1 cellular context compared by ENCODE assay signal in the genomic region with DNA sequence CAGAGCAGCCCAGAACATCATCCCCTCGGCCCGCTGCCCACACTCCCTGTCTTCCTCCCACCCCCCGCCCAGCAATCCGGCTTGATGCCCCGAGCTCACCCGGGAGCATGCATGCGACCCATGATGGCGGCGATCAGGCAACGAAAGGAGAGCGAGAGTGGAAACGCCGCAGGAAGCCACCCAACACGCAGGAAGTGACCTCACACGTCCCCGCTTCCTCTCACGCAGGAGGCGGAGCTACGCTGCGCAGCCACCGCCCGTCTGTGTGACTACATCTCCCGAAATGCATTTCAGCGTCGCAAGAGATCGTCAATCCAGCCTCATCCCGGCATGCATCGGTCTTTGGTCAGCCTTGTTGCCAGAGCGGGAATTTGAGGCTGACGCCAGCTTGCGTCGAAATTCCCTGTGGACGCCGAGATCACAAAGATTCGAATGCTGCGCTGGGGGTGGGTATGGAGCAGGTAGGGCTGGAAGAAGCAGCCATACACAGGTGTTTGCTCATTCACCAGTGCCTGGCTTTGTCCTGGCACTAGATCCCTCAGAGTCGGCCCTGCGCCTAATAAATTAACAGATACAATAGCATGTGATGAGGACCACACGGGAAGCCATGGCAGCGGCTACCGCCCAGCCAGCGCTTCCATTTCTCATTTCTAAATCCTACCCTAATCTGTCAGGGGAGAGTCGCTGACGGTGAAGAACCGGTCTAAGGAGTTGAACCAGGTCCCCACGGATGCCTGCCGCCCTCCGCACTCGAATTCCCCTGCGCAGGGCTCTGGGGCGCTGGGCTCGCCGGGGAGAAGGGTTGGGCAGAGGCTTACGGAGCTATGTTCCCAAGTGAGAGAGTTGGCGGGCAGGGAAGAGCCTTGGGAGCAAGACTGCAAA.
A peak's percentile ranks its signal among the peaks of the same experiment; 100 is the strongest.
TF ChIP-seq lines count a peak whose summit lies in the region.

A gene (minus strand): TSS at position 148 of the 882 bp plus-strand sequence. CDS start 26 bp downstream, at position 122.

TF ChIP-seq in HepG2, 621 proteins besides CTCF, POLR2A, EP300 and RAD21 (continued from another document and continues in another):
- TF ChIP-seq, protein P1, sequence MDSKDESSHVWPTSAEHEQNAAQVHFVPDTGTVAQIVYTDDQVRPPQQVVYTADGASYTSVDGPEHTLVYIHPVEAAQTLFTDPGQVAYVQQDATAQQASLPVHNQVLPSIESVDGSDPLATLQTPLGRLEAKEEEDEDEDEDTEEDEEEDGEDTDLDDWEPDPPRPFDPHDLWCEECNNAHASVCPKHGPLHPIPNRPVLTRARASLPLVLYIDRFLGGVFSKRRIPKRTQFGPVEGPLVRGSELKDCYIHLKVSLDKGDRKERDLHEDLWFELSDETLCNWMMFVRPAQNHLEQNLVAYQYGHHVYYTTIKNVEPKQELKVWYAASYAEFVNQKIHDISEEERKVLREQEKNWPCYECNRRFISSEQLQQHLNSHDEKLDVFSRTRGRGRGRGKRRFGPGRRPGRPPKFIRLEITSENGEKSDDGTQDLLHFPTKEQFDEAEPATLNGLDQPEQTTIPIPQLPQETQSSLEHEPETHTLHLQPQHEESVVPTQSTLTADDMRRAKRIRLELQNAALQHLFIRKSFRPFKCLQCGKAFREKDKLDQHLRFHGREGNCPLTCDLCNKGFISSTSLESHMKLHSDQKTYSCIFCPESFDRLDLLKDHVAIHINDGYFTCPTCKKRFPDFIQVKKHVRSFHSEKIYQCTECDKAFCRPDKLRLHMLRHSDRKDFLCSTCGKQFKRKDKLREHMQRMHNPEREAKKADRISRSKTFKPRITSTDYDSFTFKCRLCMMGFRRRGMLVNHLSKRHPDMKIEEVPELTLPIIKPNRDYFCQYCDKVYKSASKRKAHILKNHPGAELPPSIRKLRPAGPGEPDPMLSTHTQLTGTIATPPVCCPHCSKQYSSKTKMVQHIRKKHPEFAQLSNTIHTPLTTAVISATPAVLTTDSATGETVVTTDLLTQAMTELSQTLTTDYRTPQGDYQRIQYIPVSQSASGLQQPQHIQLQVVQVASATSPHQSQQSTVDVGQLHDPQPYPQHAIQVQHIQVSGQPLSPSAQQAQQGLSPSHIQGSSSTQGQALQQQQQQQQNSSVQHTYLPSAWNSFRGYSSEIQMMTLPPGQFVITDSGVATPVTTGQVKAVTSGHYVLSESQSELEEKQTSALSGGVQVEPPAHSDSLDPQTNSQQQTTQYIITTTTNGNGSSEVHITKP (CRISPR knock-in tag; IDR thresholded peaks at IDR 0.05; ENCODE audit: low read depth): no peak
- no peak for TF ChIP-seq ISL2 (CRISPR knock-in tag; IDR thresholded peaks at IDR 0.05)
- TF ChIP-seq HMG20A (CRISPR knock-in tag; IDR thresholded peaks at IDR 0.05; ENCODE audit: borderline replicate concordance): no peak
- no peak for TF ChIP-seq ZNF615 (CRISPR knock-in tag; IDR thresholded peaks at IDR 0.05; ENCODE audit: borderline replicate concordance)
- TF ChIP-seq, protein P2, sequence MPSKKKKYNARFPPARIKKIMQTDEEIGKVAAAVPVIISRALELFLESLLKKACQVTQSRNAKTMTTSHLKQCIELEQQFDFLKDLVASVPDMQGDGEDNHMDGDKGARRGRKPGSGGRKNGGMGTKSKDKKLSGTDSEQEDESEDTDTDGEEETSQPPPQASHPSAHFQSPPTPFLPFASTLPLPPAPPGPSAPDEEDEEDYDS (CRISPR knock-in tag; IDR thresholded peaks at IDR 0.05): peak; percentile 85
- TF ChIP-seq ATM (IDR thresholded peaks at IDR 0.05; ENCODE audit: borderline replicate concordance): no peak
- TF ChIP-seq, protein P3, sequence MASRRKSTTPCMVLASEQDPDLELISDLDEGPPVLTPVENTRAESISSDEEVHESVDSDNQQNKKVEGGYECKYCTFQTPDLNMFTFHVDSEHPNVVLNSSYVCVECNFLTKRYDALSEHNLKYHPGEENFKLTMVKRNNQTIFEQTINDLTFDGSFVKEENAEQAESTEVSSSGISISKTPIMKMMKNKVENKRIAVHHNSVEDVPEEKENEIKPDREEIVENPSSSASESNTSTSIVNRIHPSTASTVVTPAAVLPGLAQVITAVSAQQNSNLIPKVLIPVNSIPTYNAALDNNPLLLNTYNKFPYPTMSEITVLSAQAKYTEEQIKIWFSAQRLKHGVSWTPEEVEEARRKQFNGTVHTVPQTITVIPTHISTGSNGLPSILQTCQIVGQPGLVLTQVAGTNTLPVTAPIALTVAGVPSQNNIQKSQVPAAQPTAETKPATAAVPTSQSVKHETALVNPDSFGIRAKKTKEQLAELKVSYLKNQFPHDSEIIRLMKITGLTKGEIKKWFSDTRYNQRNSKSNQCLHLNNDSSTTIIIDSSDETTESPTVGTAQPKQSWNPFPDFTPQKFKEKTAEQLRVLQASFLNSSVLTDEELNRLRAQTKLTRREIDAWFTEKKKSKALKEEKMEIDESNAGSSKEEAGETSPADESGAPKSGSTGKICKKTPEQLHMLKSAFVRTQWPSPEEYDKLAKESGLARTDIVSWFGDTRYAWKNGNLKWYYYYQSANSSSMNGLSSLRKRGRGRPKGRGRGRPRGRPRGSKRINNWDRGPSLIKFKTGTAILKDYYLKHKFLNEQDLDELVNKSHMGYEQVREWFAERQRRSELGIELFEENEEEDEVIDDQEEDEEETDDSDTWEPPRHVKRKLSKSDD (CRISPR knock-in tag; IDR thresholded peaks at IDR 0.05; ENCODE audit: low read depth): peak; percentile 89
- TF ChIP-seq, protein P4, sequence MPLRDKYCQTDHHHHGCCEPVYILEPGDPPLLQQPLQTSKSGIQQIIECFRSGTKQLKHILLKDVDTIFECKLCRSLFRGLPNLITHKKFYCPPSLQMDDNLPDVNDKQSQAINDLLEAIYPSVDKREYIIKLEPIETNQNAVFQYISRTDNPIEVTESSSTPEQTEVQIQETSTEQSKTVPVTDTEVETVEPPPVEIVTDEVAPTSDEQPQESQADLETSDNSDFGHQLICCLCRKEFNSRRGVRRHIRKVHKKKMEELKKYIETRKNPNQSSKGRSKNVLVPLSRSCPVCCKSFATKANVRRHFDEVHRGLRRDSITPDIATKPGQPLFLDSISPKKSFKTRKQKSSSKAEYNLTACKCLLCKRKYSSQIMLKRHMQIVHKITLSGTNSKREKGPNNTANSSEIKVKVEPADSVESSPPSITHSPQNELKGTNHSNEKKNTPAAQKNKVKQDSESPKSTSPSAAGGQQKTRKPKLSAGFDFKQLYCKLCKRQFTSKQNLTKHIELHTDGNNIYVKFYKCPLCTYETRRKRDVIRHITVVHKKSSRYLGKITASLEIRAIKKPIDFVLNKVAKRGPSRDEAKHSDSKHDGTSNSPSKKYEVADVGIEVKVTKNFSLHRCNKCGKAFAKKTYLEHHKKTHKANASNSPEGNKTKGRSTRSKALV (CRISPR knock-in tag; IDR thresholded peaks at IDR 0.05): 0 out of 2 replicates have a peak, but pooled peaks have one; percentile 57
- TF ChIP-seq ZNF749 (CRISPR knock-in tag; IDR thresholded peaks at IDR 0.05; ENCODE audit: borderline replicate concordance): peak; percentile 38; the same call in 1 of the 2 replicates
- no peak for TF ChIP-seq PLRG1 (conservative IDR thresholded peaks at IDR 0.05)
- no peak for TF ChIP-seq ARNT (IDR thresholded peaks at IDR 0.05)
- peak; percentile 76; the same call in 1 of the 2 replicates for TF ChIP-seq ZNF124 (CRISPR knock-in tag; IDR thresholded peaks at IDR 0.05)
- TF ChIP-seq ZBTB1 (CRISPR knock-in tag; IDR thresholded peaks at IDR 0.05; ENCODE audit: borderline replicate concordance): no peak
- peak; percentile 71; the same call in 1 of the 2 replicates for TF ChIP-seq ZNF138 (CRISPR knock-in tag; IDR thresholded peaks at IDR 0.05; ENCODE audit: low read depth)
- TF ChIP-seq HNRNPH1 (optimal IDR thresholded peaks at IDR 0.05; ENCODE audit: low read depth, low read length): no peak
- TF ChIP-seq, protein P5, sequence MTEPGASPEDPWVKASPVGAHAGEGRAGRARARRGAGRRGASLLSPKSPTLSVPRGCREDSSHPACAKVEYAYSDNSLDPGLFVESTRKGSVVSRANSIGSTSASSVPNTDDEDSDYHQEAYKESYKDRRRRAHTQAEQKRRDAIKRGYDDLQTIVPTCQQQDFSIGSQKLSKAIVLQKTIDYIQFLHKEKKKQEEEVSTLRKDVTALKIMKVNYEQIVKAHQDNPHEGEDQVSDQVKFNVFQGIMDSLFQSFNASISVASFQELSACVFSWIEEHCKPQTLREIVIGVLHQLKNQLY (CRISPR knock-in tag; IDR thresholded peaks at IDR 0.05): no peak; the same call in 1 of the 2 replicates
- no peak; the same call in 1 of the 2 replicates for TF ChIP-seq KMT2A (CRISPR knock-in tag; IDR thresholded peaks at IDR 0.05)
- TF ChIP-seq TARDBP (CRISPR knock-in tag; IDR thresholded peaks at IDR 0.05): peak; percentile 95
- no peak for TF ChIP-seq ZFP36 (IDR thresholded peaks at IDR 0.05; ENCODE audit: borderline replicate concordance, low read depth, low read length, partially characterized antibody)
- TF ChIP-seq PAWR (CRISPR knock-in tag; IDR thresholded peaks at IDR 0.05; ENCODE audit: borderline replicate concordance): no peak
- no peak for TF ChIP-seq ZNF567 (CRISPR knock-in tag; IDR thresholded peaks at IDR 0.05; ENCODE audit: borderline replicate concordance)
- TF ChIP-seq, protein P6, sequence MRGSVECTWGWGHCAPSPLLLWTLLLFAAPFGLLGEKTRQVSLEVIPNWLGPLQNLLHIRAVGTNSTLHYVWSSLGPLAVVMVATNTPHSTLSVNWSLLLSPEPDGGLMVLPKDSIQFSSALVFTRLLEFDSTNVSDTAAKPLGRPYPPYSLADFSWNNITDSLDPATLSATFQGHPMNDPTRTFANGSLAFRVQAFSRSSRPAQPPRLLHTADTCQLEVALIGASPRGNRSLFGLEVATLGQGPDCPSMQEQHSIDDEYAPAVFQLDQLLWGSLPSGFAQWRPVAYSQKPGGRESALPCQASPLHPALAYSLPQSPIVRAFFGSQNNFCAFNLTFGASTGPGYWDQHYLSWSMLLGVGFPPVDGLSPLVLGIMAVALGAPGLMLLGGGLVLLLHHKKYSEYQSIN (CRISPR knock-in tag; IDR thresholded peaks at IDR 0.05; ENCODE audit: borderline replicate concordance): no peak
- TF ChIP-seq ZNF496 (CRISPR knock-in tag; IDR thresholded peaks at IDR 0.05; ENCODE audit: insufficient replicate concordance): no peak
- TF ChIP-seq, protein P7, sequence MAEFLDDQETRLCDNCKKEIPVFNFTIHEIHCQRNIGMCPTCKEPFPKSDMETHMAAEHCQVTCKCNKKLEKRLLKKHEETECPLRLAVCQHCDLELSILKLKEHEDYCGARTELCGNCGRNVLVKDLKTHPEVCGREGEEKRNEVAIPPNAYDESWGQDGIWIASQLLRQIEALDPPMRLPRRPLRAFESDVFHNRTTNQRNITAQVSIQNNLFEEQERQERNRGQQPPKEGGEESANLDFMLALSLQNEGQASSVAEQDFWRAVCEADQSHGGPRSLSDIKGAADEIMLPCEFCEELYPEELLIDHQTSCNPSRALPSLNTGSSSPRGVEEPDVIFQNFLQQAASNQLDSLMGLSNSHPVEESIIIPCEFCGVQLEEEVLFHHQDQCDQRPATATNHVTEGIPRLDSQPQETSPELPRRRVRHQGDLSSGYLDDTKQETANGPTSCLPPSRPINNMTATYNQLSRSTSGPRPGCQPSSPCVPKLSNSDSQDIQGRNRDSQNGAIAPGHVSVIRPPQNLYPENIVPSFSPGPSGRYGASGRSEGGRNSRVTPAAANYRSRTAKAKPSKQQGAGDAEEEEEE (CRISPR knock-in tag; IDR thresholded peaks at IDR 0.05; ENCODE audit: borderline replicate concordance): no peak; the same call in 1 of the 2 replicates
- TF ChIP-seq, protein P8, sequence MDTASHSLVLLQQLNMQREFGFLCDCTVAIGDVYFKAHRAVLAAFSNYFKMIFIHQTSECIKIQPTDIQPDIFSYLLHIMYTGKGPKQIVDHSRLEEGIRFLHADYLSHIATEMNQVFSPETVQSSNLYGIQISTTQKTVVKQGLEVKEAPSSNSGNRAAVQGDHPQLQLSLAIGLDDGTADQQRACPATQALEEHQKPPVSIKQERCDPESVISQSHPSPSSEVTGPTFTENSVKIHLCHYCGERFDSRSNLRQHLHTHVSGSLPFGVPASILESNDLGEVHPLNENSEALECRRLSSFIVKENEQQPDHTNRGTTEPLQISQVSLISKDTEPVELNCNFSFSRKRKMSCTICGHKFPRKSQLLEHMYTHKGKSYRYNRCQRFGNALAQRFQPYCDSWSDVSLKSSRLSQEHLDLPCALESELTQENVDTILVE (CRISPR knock-in tag; IDR thresholded peaks at IDR 0.05): no peak; the same call in 1 of the 2 replicates
- TF ChIP-seq ZNF563 (CRISPR knock-in tag; IDR thresholded peaks at IDR 0.05): peak; percentile 37; the same call in 1 of the 2 replicates
- no peak for TF ChIP-seq CCDC6 (CRISPR knock-in tag; IDR thresholded peaks at IDR 0.05)
- no peak for TF ChIP-seq ZNF282 (IDR thresholded peaks at IDR 0.05; ENCODE audit: partially characterized antibody)
- TF ChIP-seq CHD4 (IDR thresholded peaks at IDR 0.05; ENCODE audit: borderline replicate concordance, low read length): no peak
- 0 out of 2 replicates have a peak, but pooled peaks have one; percentile 65 for TF ChIP-seq ZBTB42 (CRISPR knock-in tag; IDR thresholded peaks at IDR 0.05)
- no peak for TF ChIP-seq ZNF33A (CRISPR knock-in tag; IDR thresholded peaks at IDR 0.05; ENCODE audit: borderline replicate concordance)
- no peak for TF ChIP-seq ZNF7 (CRISPR knock-in tag; IDR thresholded peaks at IDR 0.05)
- peak; percentile 33; the same call in 1 of the 2 replicates for TF ChIP-seq ZSCAN9 (CRISPR knock-in tag; IDR thresholded peaks at IDR 0.05; ENCODE audit: borderline replicate concordance)
- no peak for TF ChIP-seq SETDB1 (CRISPR knock-in tag; IDR thresholded peaks at IDR 0.05; ENCODE audit: borderline replicate concordance)
- no peak for TF ChIP-seq ISX (CRISPR knock-in tag; conservative IDR thresholded peaks at IDR 0.05)
- TF ChIP-seq NFIB (CRISPR knock-in tag; IDR thresholded peaks at IDR 0.05; ENCODE audit: borderline replicate concordance): no peak
- no peak for TF ChIP-seq TBP (CRISPR knock-in tag; IDR thresholded peaks at IDR 0.05)
- peak; percentile 19; the same call in 1 of the 2 replicates for TF ChIP-seq ZNF205 (CRISPR knock-in tag; IDR thresholded peaks at IDR 0.05)
- TF ChIP-seq JUND (CRISPR knock-in tag; IDR thresholded peaks at IDR 0.05): no peak
- no peak for TF ChIP-seq ZC3H4 (CRISPR knock-in tag; IDR thresholded peaks at IDR 0.05; ENCODE audit: borderline replicate concordance)
- no peak for TF ChIP-seq ZNF713 (CRISPR knock-in tag; IDR thresholded peaks at IDR 0.05)
- TF ChIP-seq, protein P9, sequence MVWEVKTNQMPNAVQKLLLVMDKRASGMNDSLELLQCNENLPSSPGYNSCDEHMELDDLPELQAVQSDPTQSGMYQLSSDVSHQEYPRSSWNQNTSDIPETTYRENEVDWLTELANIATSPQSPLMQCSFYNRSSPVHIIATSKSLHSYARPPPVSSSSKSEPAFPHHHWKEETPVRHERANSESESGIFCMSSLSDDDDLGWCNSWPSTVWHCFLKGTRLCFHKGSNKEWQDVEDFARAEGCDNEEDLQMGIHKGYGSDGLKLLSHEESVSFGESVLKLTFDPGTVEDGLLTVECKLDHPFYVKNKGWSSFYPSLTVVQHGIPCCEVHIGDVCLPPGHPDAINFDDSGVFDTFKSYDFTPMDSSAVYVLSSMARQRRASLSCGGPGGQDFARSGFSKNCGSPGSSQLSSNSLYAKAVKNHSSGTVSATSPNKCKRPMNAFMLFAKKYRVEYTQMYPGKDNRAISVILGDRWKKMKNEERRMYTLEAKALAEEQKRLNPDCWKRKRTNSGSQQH (CRISPR knock-in tag; IDR thresholded peaks at IDR 0.05; ENCODE audit: low read depth): peak; percentile 90
- TF ChIP-seq FOXM1 (CRISPR knock-in tag; IDR thresholded peaks at IDR 0.05): no peak
- no peak for TF ChIP-seq TP53 (CRISPR knock-in tag; conservative IDR thresholded peaks at IDR 0.05)
- TF ChIP-seq HOXD1 (CRISPR knock-in tag; IDR thresholded peaks at IDR 0.05): peak; percentile 30; the same call in 1 of the 2 replicates
- TF ChIP-seq ARNTL (CRISPR knock-in tag; IDR thresholded peaks at IDR 0.05): no peak
- TF ChIP-seq ZNF598 (CRISPR knock-in tag; IDR thresholded peaks at IDR 0.05; ENCODE audit: borderline replicate concordance): peak; percentile 92
